20 cellular contexts compared by ENCODE assay signal in the genomic region with DNA sequence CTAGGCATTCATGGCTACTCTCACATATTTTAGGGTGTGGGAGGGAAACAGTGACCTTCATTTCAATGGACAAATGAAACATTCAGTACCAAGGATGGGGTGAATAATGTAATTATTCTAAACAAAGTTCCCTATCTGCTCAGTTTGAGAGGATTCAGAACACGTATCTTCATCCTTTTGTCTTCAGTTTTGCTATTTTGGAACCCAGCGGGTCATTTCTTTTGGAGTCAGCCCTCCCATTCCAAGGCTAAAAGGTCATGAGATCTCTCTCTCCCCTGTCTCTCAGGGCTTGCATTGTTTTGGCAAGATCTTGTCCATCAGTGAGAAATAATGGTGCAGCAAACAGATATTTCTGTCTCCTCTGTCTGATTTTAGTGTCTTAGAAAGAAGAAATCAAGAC. TPM values are rescaled to one million over a fixed set of nuclear protein-coding genes. Genes with fewer than 3 reads are reported as not detected.
"Had no signal": no experiment of that assay in that cellular context is flagged by ENCODE, and none has a peak within 500 bp of the region (broad histone marks: within the 10 kb centered on the region; RNA-seq: fewer than 3 reads in every experiment).

No MANE protein-coding gene starts in this region.

- H3K36me3 ChIP-seq: esophagus muscularis mucosa, gastrocnemius medialis, right atrium auricular region, transverse colon had no signal

- H3K4me1 ChIP-seq: esophagus muscularis mucosa, gastrocnemius medialis, transverse colon had no signal

- DNase-seq: central memory CD4-positive, alpha-beta T cell; cortex of kidney; effector memory CD8-positive, alpha-beta T cell; gastrocnemius medialis; glutamatergic neuron; kidney; left colon; left ventricle myocardium superior; mesendoderm; naive thymus-derived CD8-positive, alpha-beta T cell; stimulated activated CD4-positive, alpha-beta T cell treated with anti-CD3 and anti-CD28 coated beads, Interleukin-12 subunit alpha, Interleukin-12 subunit beta, amount 100 ng/mL, for 4 hours; stimulated activated naive CD4-positive, alpha-beta T cell treated with Interleukin-2 at 50 U/mL for 16 hours; testis; transverse colon had no signal

- H3K27ac ChIP-seq: epithelial cell of prostate, esophagus muscularis mucosa, gastrocnemius medialis, right atrium auricular region, transverse colon had no signal

- H3K9me3 ChIP-seq: esophagus muscularis mucosa, gastrocnemius medialis, right atrium auricular region, testis, transverse colon had no signal

- H3K27me3 ChIP-seq: gastrocnemius medialis, right atrium auricular region, testis, transverse colon had no signal

- ATAC-seq: gastrocnemius medialis, left ventricle myocardium superior had no signal

- FAIRE-seq: kidney, small intestine had no signal

- H3K4me3 ChIP-seq: esophagus muscularis mucosa, gastrocnemius medialis, lung, right atrium auricular region, testis, transverse colon had no signal

RNA-seq across cellular contexts. Expression of gene GATM, which starts 16.3 kb away (rescaled TPM):
- total RNA-seq: osteocyte had no signal
